25 cellular contexts compared by ENCODE assay signal in genomic region chr1:61266738-61267137, GRCh38.
"Had no signal": no experiment of that assay in that cellular context is flagged by ENCODE, and none has a peak within 500 bp of the region (broad histone marks: within the 10 kb centered on the region; RNA-seq: fewer than 3 reads in every experiment).

No MANE protein-coding gene starts in this region.

- DNase-seq: activated CD4-positive, alpha-beta memory T cell treated with anti-CD3 and anti-CD28 coated beads, Interleukin-2, amount 10 ng/mL, durations not matched to agents 7 days and 5 days; activated CD4-positive, alpha-beta T cell treated with anti-CD3 and anti-CD28 coated beads, Interleukin-2, amount 50 U/mL, for 1 hour; activated CD4-positive, CD25-positive, alpha-beta regulatory T cell; activated gamma-delta T cell; activated naive CD4-positive, alpha-beta T cell treated with anti-CD3 and anti-CD28 coated beads for 36 hours; activated T-cell treated with anti-CD3 and anti-CD28 coated beads for 4 hours; activated T-cell treated with anti-CD3 and anti-CD28 coated beads, Interleukin-2, amount 50 U/mL, for 48 hours; aorta; IMR-90; KBM-7; NCI-H1092; NCI-H1417; NCI-H1930; NCI-H2107; NCI-H2171 treated with DMSO at 0.1 percent for 48 hours; NCI-H345; NCI-H510A; NCI-H526 treated with DMSO at 0.1 percent for 48 hours; NK-92 treated with Interleukin-12 subunit alpha and Interleukin-12 subunit beta, amount 100 ng/mL, for 24 hours; OCI-M1; SIG-M5; T-cell; T-helper 2 cell; T1000 had no signal

- ATAC-seq: activated T-helper 17 cell treated with anti-CD3 and anti-CD28 coated beads, Interleukin-2, amount 50 U/mL, for 72 hours; T-cell had no signal
